Comparison of ENCODE assay signal across 8 cellular contexts in genomic region chr9:4793412-4794005, GRCh38.
A peak's percentile ranks its signal among the peaks of the same experiment; 100 is the strongest.
DNase-seq lines count a peak whose midpoint lies in the region; ATAC-seq and TF ChIP-seq lines count a peak whose summit lies in the region.

No MANE protein-coding gene starts in this region.

- H3K36me3 ChIP-seq in GM06990 (ENCODE audit: control insufficient read depth, insufficient read depth, low read length), result no peaks in the 10 kb centered on the region
- no peaks in the 10 kb centered on the region for H3K36me3 ChIP-seq in effector memory CD4-positive, alpha-beta T cell (ENCODE audit: control insufficient read depth, insufficient read depth, low read length)

- peaks cover 11% of the 10 kb centered on the region for H3K9me3 Mint-ChIP-seq in nephron progenitor cell

- no peak for ATAC-seq in HG03196 (IDR thresholded peaks at IDR 0.05; ENCODE audit: unreplicated experiment)
- ATAC-seq in GM18498 (IDR thresholded peaks at IDR 0.05; ENCODE audit: unreplicated experiment), result no peak

- DNase-seq in GM06990 (ENCODE audit: extremely low read depth, insufficient read length) (no peak), NCI-H748 treated with DMSO at 0.1 percent for 48 hours (lab: John Stamatoyannopoulos, UW) (peak; percentile 31), nephron progenitor cell (no peak), NK-92 (lab: John Stamatoyannopoulos, UW; ENCODE audit: unreplicated experiment) (no peak)
- no peak for DNase-seq in effector memory CD4-positive, alpha-beta T cell
- no peak for DNase-seq in activated CD4-positive, CD25-positive, alpha-beta regulatory T cell treated with anti-CD3 and anti-CD28 coated beads, Interleukin-2, amount 50 U/mL, for 72 hours

- H3K4me3 ChIP-seq in GM06990 (replicated peaks; ENCODE audit: low read depth, low read length), result peak overlapping the region; percentile 95
- peak overlapping the region; percentile 84 for H3K4me3 ChIP-seq in effector memory CD4-positive, alpha-beta T cell (ENCODE audit: insufficient read depth, low read depth, low read length, poor library complexity, severe bottlenecking)

- H3K27me3 ChIP-seq in GM06990 (replicated peaks; ENCODE audit: control insufficient read depth, insufficient read depth, low read length), result no peaks in the 10 kb centered on the region
- H3K27me3 ChIP-seq in effector memory CD4-positive, alpha-beta T cell (replicated peaks; ENCODE audit: control insufficient read depth, insufficient read depth, low read length, poor library complexity, severe bottlenecking), result no peaks in the 10 kb centered on the region

- peaks cover 8% of the 10 kb centered on the region for H3K4me1 ChIP-seq in effector memory CD4-positive, alpha-beta T cell (ENCODE audit: control insufficient read depth, insufficient read depth, low read length, poor library complexity, severe bottlenecking)

- peaks cover 14% of the 10 kb centered on the region for H3K36me3 Mint-ChIP-seq in nephron progenitor cell (ENCODE audit: low read depth)

- peak overlapping the region; percentile 87 for H3K27ac Mint-ChIP-seq in nephron progenitor cell

- H3K4me1 Mint-ChIP-seq in nephron progenitor cell, result peaks cover 52% of the 10 kb centered on the region

- H3K27me3 Mint-ChIP-seq in nephron progenitor cell (ENCODE audit: low read depth, poor library complexity), result peaks cover 4% of the 10 kb centered on the region

- peak overlapping the region; percentile 92 for H3K4me3 Mint-ChIP-seq in nephron progenitor cell

- TF ChIP-seq CTCF in GM06990 (IDR thresholded peaks at IDR 0.05; ENCODE audit: insufficient read depth, low read length, poor library complexity, severe bottlenecking) (no peak), nephron progenitor cell (IDR thresholded peaks at IDR 0.05) (no peak)

- H3K9me3 ChIP-seq in effector memory CD4-positive, alpha-beta T cell (ENCODE audit: control insufficient read depth, low read length), result no peaks in the 10 kb centered on the region

- H3K27ac ChIP-seq in effector memory CD4-positive, alpha-beta T cell (ENCODE audit: insufficient read depth, low read length, poor library complexity, severe bottlenecking), result peak overlapping the region; percentile 72
